ENCODE assay signal across 1 cellular context in the genomic region with DNA sequence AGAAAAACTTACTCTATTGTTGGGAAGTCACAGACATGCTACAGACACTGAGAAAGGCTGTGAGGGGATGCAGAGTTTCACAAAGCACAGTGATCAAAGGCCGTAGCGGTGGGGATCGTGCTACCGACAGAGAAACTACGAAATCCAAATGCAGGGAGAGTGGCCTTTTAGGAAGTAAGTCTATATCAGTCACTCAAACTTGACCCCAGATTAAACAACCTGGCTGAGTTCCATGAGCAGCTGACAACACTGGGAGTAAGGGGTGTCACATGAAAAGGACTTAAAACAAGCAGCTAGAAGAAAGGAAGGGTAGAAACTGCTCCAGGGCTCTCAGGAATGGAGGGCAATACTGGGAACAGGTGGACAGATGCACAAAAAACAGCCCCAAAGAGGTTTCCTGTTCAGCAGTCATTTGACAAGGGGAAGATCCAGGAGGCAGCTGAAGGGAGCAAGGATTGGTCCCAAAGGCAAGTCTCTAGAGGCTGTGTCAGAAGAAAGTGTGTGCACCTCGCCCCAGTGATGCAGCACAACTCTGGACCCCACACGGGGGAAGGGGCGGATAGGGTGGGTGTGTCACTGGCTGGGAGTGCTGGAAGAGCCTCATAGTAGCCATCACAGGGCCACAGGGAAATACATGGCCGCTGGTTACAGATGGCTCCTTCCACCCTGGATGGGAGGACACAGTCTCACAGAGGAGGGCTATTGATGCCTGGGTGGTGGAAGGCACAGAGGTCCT.
TF ChIP-seq lines count a peak whose summit lies in the region.

No MANE protein-coding gene starts in this region.

TF ChIP-seq in H1, 55 proteins besides CTCF, POLR2A, EP300 and RAD21:
- no peak for TF ChIP-seq POU5F1 (IDR thresholded peaks at IDR 0.05; ENCODE audit: low read depth, low read length)
- TF ChIP-seq CHD2 (IDR thresholded peaks at IDR 0.05; ENCODE audit: low read length) = no peak
- no peak for TF ChIP-seq TAF1 (IDR thresholded peaks at IDR 0.05; ENCODE audit: low read depth, low read length)
- TF ChIP-seq RNF2 (IDR thresholded peaks at IDR 0.05; ENCODE audit: borderline replicate concordance, low read depth, low read length, missing control alignments, poor library complexity, severe bottlenecking) = no peak
- no peak for TF ChIP-seq RFX5 (IDR thresholded peaks at IDR 0.05; ENCODE audit: borderline replicate concordance, low read depth, low read length)
- no peak for TF ChIP-seq NRF1 (IDR thresholded peaks at IDR 0.05; ENCODE audit: low read depth, low read length)
- TF ChIP-seq FOSL1 (IDR thresholded peaks at IDR 0.05; ENCODE audit: insufficient read depth, low read depth, low read length) = no peak
- TF ChIP-seq SIRT6 (IDR thresholded peaks at IDR 0.05; ENCODE audit: low read length) = no peak
- no peak for TF ChIP-seq GTF2F1 (IDR thresholded peaks at IDR 0.05; ENCODE audit: borderline replicate concordance, low read depth, low read length)
- TF ChIP-seq BCL11A (IDR thresholded peaks at IDR 0.05; ENCODE audit: low read depth in 2 of 2, low read length in 2 of 2) = no peak
- TF ChIP-seq SP2 (IDR thresholded peaks at IDR 0.05; ENCODE audit: low read length) = no peak
- TF ChIP-seq JUND (IDR thresholded peaks at IDR 0.05; ENCODE audit: low read length) = no peak
- no peak for TF ChIP-seq SIX5 (IDR thresholded peaks at IDR 0.05; ENCODE audit: low read depth, low read length)
- TF ChIP-seq KDM4A (IDR thresholded peaks at IDR 0.05; ENCODE audit: low read depth, low read length, severe bottlenecking) = no peak
- TF ChIP-seq TAF7 (optimal IDR thresholded peaks at IDR 0.05; ENCODE audit: borderline replicate concordance, low read depth, low read length) = no peak
- no peak for TF ChIP-seq EGR1 (IDR thresholded peaks at IDR 0.05; ENCODE audit: borderline replicate concordance, low read depth, low read length)
- no peak for TF ChIP-seq TBP (IDR thresholded peaks at IDR 0.05; ENCODE audit: low read depth, low read length)
- TF ChIP-seq KDM1A (IDR thresholded peaks at IDR 0.05; ENCODE audit: borderline replicate concordance, low read length) = no peak
- no peak for TF ChIP-seq HDAC6 (IDR thresholded peaks at IDR 0.05; ENCODE audit: low read depth, low read length)
